Comparison of ENCODE assay signal across 24 cellular contexts in the genomic region with DNA sequence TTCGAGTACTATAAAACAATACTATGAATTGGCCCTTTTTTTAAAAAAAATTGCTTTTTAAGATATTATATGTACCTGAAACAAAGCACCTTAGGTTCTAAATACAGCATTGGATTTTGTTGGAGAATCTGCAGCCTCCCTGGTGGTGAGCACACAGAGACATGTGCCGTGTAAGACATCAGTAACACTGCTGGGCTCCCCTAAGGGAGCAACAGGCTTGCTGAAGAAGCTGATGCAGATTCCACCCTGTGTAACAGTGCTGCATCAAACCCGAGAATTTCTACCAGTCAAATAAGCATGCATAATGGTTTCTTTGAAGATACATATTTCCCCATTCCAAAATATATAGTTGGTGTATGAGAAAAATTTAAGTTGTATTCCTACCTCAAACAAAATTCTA. TPM values are rescaled to one million over a fixed set of nuclear protein-coding genes. Genes with fewer than 3 reads are reported as not detected.
DNase-seq lines count a peak whose midpoint lies in the region; ATAC-seq, FAIRE-seq and TF ChIP-seq lines count a peak whose summit lies in the region.
"Had no signal": no experiment of that assay in that cellular context is flagged by ENCODE, and none has a peak within 500 bp of the region (broad histone marks: within the 10 kb centered on the region; RNA-seq: fewer than 3 reads in every experiment).

No MANE protein-coding gene starts in this region.

- no peak for TF ChIP-seq EP300 in K562 (IDR thresholded peaks at IDR 0.05; ENCODE audit: low read length)

- H3K36me3 ChIP-seq in GM23338 (ENCODE audit: insufficient read depth) = no peaks in the 10 kb centered on the region; the same call in 1 of the 2 replicates
- peaks cover 17% of the 10 kb centered on the region; the same call in 1 of the 2 replicates for H3K36me3 ChIP-seq in Karpas-422 (ENCODE audit: insufficient read depth, low read length)
- peaks cover 46% of the 10 kb centered on the region for H3K36me3 ChIP-seq in K562 (ENCODE audit: control insufficient read depth, insufficient read depth, low read length)

- H3K4me1 Mint-ChIP-seq in GM23338 = no peaks in the 10 kb centered on the region
- H3K4me1 Mint-ChIP-seq: CD14-positive monocyte had no signal

- no TSS peak for BruUV-seq in K562 (replicated peaks; lab: Mats Ljungman, UMichigan)

- H3K4me2 ChIP-seq in GM23338 = no peak overlapping the region
- peak overlapping the region; percentile 69 for H3K4me2 ChIP-seq in Karpas-422 (ENCODE audit: low read depth, low read length, poor library complexity, severe bottlenecking)
- no peak overlapping the region for H3K4me2 ChIP-seq in K562 (ENCODE audit: insufficient read depth, low read length)

- H3K27me3 ChIP-seq in GM23338 (ENCODE audit: insufficient read depth) (no peaks in the 10 kb centered on the region), Karpas-422 (ENCODE audit: low read length) (no peaks in the 10 kb centered on the region), K562 (ENCODE audit: control insufficient read depth in 2 of 2, insufficient read depth in 2 of 2, low read length in 2 of 2) (no peaks in the 10 kb centered on the region)
- H3K27me3 ChIP-seq: BE2C, BLaER1 had no signal

- 90% methylated on average over 3 of the region's 3 CpGs for WGBS in K562 (ENCODE audit: insufficient coverage, low coverage, missing lambda C conversion rate)

- H3K4me3 Mint-ChIP-seq in GM23338 = no peak overlapping the region
- H3K4me3 Mint-ChIP-seq: CD14-positive monocyte; CD4-positive, alpha-beta memory T cell; CD4-positive, CD25-positive, alpha-beta regulatory T cell; CD8-positive, alpha-beta memory T cell had no signal

- intact Hi-C loops in K562 (cut with micrococcal nuclease) = no loop called here

- TF ChIP-seq POLR2A in K562 (conservative IDR thresholded peaks at IDR 0.05) = no peak

- peaks cover 2% of the 10 kb centered on the region for H3K27me3 Mint-ChIP-seq in GM23338 (ENCODE audit: insufficient read depth, low read depth, poor library complexity)
- H3K27me3 Mint-ChIP-seq: CD4-positive, alpha-beta memory T cell; CD4-positive, CD25-positive, alpha-beta regulatory T cell; CD8-positive, alpha-beta memory T cell had no signal

- H2AFZ ChIP-seq in GM23338 (no peak overlapping the region), Karpas-422 (ENCODE audit: low read length) (no peak overlapping the region), K562 (ENCODE audit: low read depth, low read length) (no peak overlapping the region)

- H4K20me1 ChIP-seq in GM23338 (replicated peaks; ENCODE audit: insufficient read depth) (0 out of 2 replicates have a peak, but pooled peaks cover 3% of the 10 kb centered on the region), Karpas-422 (ENCODE audit: insufficient read depth, low read depth, low read length) (no peaks in the 10 kb centered on the region), K562 (replicated peaks; ENCODE audit: control insufficient read depth, insufficient read depth, low read length) (no peaks in the 10 kb centered on the region)
- H4K20me1 ChIP-seq: BLaER1 had no signal

- H3K27ac Mint-ChIP-seq in GM23338 = no peak overlapping the region
- H3K27ac Mint-ChIP-seq: CD4-positive, alpha-beta memory T cell; CD8-positive, alpha-beta memory T cell had no signal

- H3K4me1 ChIP-seq in GM23338 (ENCODE audit: insufficient read depth) (no peaks in the 10 kb centered on the region), Karpas-422 (ENCODE audit: low read length) (peaks cover 21% of the 10 kb centered on the region), K562 (replicated peaks in 1 of 2; ENCODE audit: control insufficient read depth in 2 of 2, insufficient read depth in 2 of 2, low read length in 2 of 2) (peaks cover 0 to 3% of the 10 kb centered on the region in 2 experiments; a peak in 2 of 5 replicates)
- H3K4me1 ChIP-seq: BE2C had no signal

- CTCF ChIA-PET in K562 (lab: Yijun Ruan, JAX; ENCODE audit: low intra/inter-chr PET ratio) = no interaction called here

- H3K4me3 ChIP-seq in GM23338 (no peak overlapping the region), Karpas-422 (ENCODE audit: low read length) (no peak overlapping the region), K562 (no peak overlapping the region)
- H3K4me3 ChIP-seq: BLaER1, GM12878 had no signal

- no peak for TF ChIP-seq CTCF in GM23338 (conservative IDR thresholded peaks at IDR 0.05; ENCODE audit: low read depth in 2 of 2)
- TF ChIP-seq CTCF in K562 (IDR thresholded peaks at IDR 0.05 in 2 of 3, conservative IDR thresholded peaks at IDR 0.05 in 1 of 3; ENCODE audit: insufficient read depth in 2 of 3, low read depth in 1 of 3, low read length in 3 of 3) = no peak

- H3K36me3 Mint-ChIP-seq in GM23338 (ENCODE audit: low read depth) = peaks cover 19% of the 10 kb centered on the region; the same call in 2 of the 3 replicates

- DNase-seq in GM23338 (ENCODE audit: low spot score) = no peak
- peak; percentile 53 for DNase-seq in Karpas-422
- no peak for DNase-seq in K562 (ENCODE audit: extremely low read depth in 1 of 4, low spot score in 3 of 4)
- DNase-seq in NK-92 treated with Interleukin-12 subunit alpha and Interleukin-12 subunit beta, amount 100 ng/mL, for 24 hours (lab: John Stamatoyannopoulos, UW) = no peak
- DNase-seq in NCI-H1092 treated with DMSO at 0.1 percent for 48 hours (lab: John Stamatoyannopoulos, UW) = no peak
- no peak for DNase-seq in DMS114 treated with DMSO at 0.1 percent for 48 hours (lab: John Stamatoyannopoulos, UW; ENCODE audit: unreplicated experiment)
- DNase-seq: 8988T; ACHN; BE2C; C1 segment of cervical spinal cord; CD4-positive, alpha-beta memory T cell; CD4-positive, CD25-positive, alpha-beta regulatory T cell; CD8-positive, alpha-beta memory T cell; COR-L47; DMS 273 treated with DMSO at 0.1 percent for 48 hours; DMS79 treated with DMSO at 0.1 percent for 48 hours; GDM1 had no signal

- no peaks in the 10 kb centered on the region for H3F3A ChIP-seq in GM23338 (replicated peaks; ENCODE audit: low read depth)

- FAIRE-seq in G401.6 (lab: Jason Lieb, UNC) = peak; percentile 46
- no peak for FAIRE-seq in K562 (lab: Jason Lieb, UNC)
- FAIRE-seq: A204.1, GM12878, GM12892, GM18507 had no signal

- TF ChIP-seq RAD21 in K562 (CRISPR knock-in tag; conservative IDR thresholded peaks at IDR 0.05 in 1 of 2, IDR thresholded peaks at IDR 0.05 in 1 of 2) = no peak

- H3K79me2 ChIP-seq in GM23338 (replicated peaks; ENCODE audit: insufficient read depth) = no peaks in the 10 kb centered on the region
- peaks cover 14% of the 10 kb centered on the region; the same call in 1 of the 2 replicates for H3K79me2 ChIP-seq in Karpas-422 (ENCODE audit: low read length)
- no peaks in the 10 kb centered on the region for H3K79me2 ChIP-seq in K562 (ENCODE audit: control insufficient read depth, insufficient read depth, low read length)

- H3K9me3 ChIP-seq in Karpas-422 (ENCODE audit: low read length) (no peaks in the 10 kb centered on the region), K562 (replicated peaks; ENCODE audit: control insufficient read depth, insufficient read depth, low read depth, low read length) (no peaks in the 10 kb centered on the region)
- H3K9me3 ChIP-seq: BE2C, BLaER1 had no signal

- ATAC-seq in GM23338 (peak; percentile 55), K562 (peak; percentile 53; the same call in 2 of the 3 replicates)
- ATAC-seq: GM12878 had no signal

- no peaks in the 10 kb centered on the region for H3K9me1 ChIP-seq in K562 (ENCODE audit: control insufficient read depth, insufficient read depth, low read length)

- POLR2A ChIA-PET in K562 (lab: Yijun Ruan, JAX) = no interaction called here

- H3K9ac ChIP-seq in Karpas-422 (ENCODE audit: low read length) = peak overlapping the region; percentile 51; the same call in 1 of the 2 replicates
- H3K9ac ChIP-seq in K562 (ENCODE audit: insufficient read depth in 1 of 2, low read depth in 2 of 2, low read length in 2 of 2) = no peak overlapping the region
- H3K9ac ChIP-seq: BLaER1 had no signal

- in situ Hi-C loops in K562 (cut with MboI) = no loop called here

- H3K9me2 ChIP-seq in GM23338 (ENCODE audit: insufficient read depth) (no peaks in the 10 kb centered on the region), Karpas-422 (replicated peaks; ENCODE audit: insufficient read depth, low read length) (no peaks in the 10 kb centered on the region)

- H3K27ac ChIP-seq in GM23338 (ENCODE audit: low read depth) (no peak overlapping the region), Karpas-422 (ENCODE audit: low read length) (peak overlapping the region; percentile 80), K562 (ENCODE audit: extremely low read depth, low read depth, low read length) (no peak overlapping the region)
- H3K27ac ChIP-seq: BLaER1 had no signal

- no peaks in the 10 kb centered on the region for H3K9me3 Mint-ChIP-seq in GM23338
- H3K9me3 Mint-ChIP-seq: CD14-positive monocyte; CD4-positive, alpha-beta memory T cell; CD4-positive, CD25-positive, alpha-beta regulatory T cell; CD8-positive, alpha-beta memory T cell had no signal

RNA-seq across cellular contexts. Expression of a gene that starts 17.4 kb away (rescaled TPM):
- total RNA-seq in GM23338 (2014; rRNA removed; shearing (Covaris generic)) = 21.3 and 24.0 TPM in 2 replicates
- polyA plus RNA-seq in GM23338 (2016; fragmentation: Nextera tagmentation; extraction: Ambion mirVana) = 30.2 and 37.7 TPM in 2 replicates
- 12.3 and 12.7 TPM in 2 replicates for total RNA-seq in Karpas-422 (2014; rRNA removed; shearing (Covaris generic); ENCODE audit: low replicate concordance)
- 9.7 and 51.7 TPM in 2 replicates for total RNA-seq in K562 (2011; cell fraction: chromatin; rRNA removed; ENCODE audit: low replicate concordance)
- total RNA-seq in K562 (2011; cell fraction: nucleolus; rRNA removed) = 6.2 and 8.0 TPM in 2 replicates
- total RNA-seq in K562 (2011; cell fraction: nucleoplasm; rRNA removed) = 13.3 and 20.0 TPM in 2 replicates
- total RNA-seq in K562 (2014; rRNA removed) = 21.2 and 26.1 TPM in 2 replicates
- 43.6 and 53.4 TPM in 2 replicates for total RNA-seq in K562 (2014; rRNA removed; fragmentation: Illumina TruSeq; extraction: Trizol)
- 32.8 and 37.6 TPM in 2 replicates for total RNA-seq in K562 (2015; rRNA removed; fragmentation: Illumina TruSeq; extraction: Trizol)
- 29.1 and 29.5 TPM in 2 replicates for total RNA-seq in K562 (2021)
- polyA plus RNA-seq in K562 (2011; rRNA removed) = 17.3 and 24.7 TPM in 2 replicates
- polyA plus RNA-seq in K562 (2011; cell fraction: cytosol; rRNA removed) = 2.2 and 4.3 TPM in 2 replicates
- 6.7 and 7.0 TPM in 2 replicates for polyA plus RNA-seq in K562 (2011; cell fraction: nucleus; rRNA removed)
- polyA plus RNA-seq in K562 (2012) = 13.7 and 16.9 TPM in 2 replicates
- polyA plus RNA-seq in K562 (2014; fragmentation: Illumina TruSeq; extraction: Trizol) = 25.5 and 31.1 TPM in 2 replicates
- polyA plus RNA-seq in K562 (2014; fragmentation: Nextera tagmentation; extraction: Ambion mirVana) = 10 to 100 TPM; 27.2 to 34.0 TPM
- polyA plus RNA-seq in K562 (2014; rRNA removed) = 23.4 and 24.1 TPM in 2 replicates
- polyA minus RNA-seq in K562 (2011; rRNA and poly(A)+ RNA removed) = 27.6 and 32.5 TPM in 2 replicates
- polyA minus RNA-seq in K562 (2011; cell fraction: cytosol; rRNA and poly(A)+ RNA removed) = 22.6 and 24.5 TPM in 2 replicates
- polyA minus RNA-seq in K562 (2011; cell fraction: nucleus; rRNA and poly(A)+ RNA removed) = 10.5 and 18.7 TPM in 2 replicates

RNA-seq across cellular contexts. Expression of a gene that starts 26.1 kb away (rescaled TPM):
- total RNA-seq in GM23338 (2014; rRNA removed; shearing (Covaris generic)) = 50.7 and 54.1 TPM in 2 replicates
- polyA plus RNA-seq in GM23338 (2016; fragmentation: Nextera tagmentation; extraction: Ambion mirVana) (43.1 and 44.8 TPM in 2 replicates), K562 (2011; rRNA removed) (67.3 and 74.3 TPM in 2 replicates), K562 (2014; fragmentation: Illumina TruSeq; extraction: Trizol) (29.5 and 34.4 TPM in 2 replicates), K562 (2014; fragmentation: Nextera tagmentation; extraction: Ambion mirVana) (10 to 100 TPM; 16.1 to 17.3 TPM), K562 (2014; rRNA removed) (23.0 and 27.1 TPM in 2 replicates)
- 48.1 and 92.3 TPM in 2 replicates for total RNA-seq in Karpas-422 (2014; rRNA removed; shearing (Covaris generic); ENCODE audit: low replicate concordance)
- total RNA-seq in K562 (2011; cell fraction: chromatin; rRNA removed; ENCODE audit: low replicate concordance) = 123 and 395 TPM in 2 replicates
- 78.0 and 120 TPM in 2 replicates for total RNA-seq in K562 (2011; cell fraction: nucleolus; rRNA removed)
- 158 and 184 TPM in 2 replicates for total RNA-seq in K562 (2011; cell fraction: nucleoplasm; rRNA removed)
- total RNA-seq in K562 (2014; rRNA removed) (38.3 and 47.2 TPM in 2 replicates), K562 (2014; rRNA removed; fragmentation: Illumina TruSeq; extraction: Trizol) (72.3 and 88.0 TPM in 2 replicates), K562 (2015; rRNA removed; fragmentation: Illumina TruSeq; extraction: Trizol) (53.3 and 55.5 TPM in 2 replicates), K562 (2021) (56.2 and 58.4 TPM in 2 replicates)
- 10.6 and 21.5 TPM in 2 replicates for polyA plus RNA-seq in K562 (2011; cell fraction: cytosol; rRNA removed)
- 57.8 and 70.7 TPM in 2 replicates for polyA plus RNA-seq in K562 (2011; cell fraction: nucleus; rRNA removed)
- 16.8 and 21.0 TPM in 2 replicates for polyA plus RNA-seq in K562 (2012)
- 196 and 226 TPM in 2 replicates for polyA minus RNA-seq in K562 (2011; rRNA and poly(A)+ RNA removed)
- 44.8 and 52.7 TPM in 2 replicates for polyA minus RNA-seq in K562 (2011; cell fraction: cytosol; rRNA and poly(A)+ RNA removed)
- polyA minus RNA-seq in K562 (2011; cell fraction: nucleus; rRNA and poly(A)+ RNA removed) = 127 and 217 TPM in 2 replicates
